9 cellular contexts compared by ENCODE assay signal in the genomic region with DNA sequence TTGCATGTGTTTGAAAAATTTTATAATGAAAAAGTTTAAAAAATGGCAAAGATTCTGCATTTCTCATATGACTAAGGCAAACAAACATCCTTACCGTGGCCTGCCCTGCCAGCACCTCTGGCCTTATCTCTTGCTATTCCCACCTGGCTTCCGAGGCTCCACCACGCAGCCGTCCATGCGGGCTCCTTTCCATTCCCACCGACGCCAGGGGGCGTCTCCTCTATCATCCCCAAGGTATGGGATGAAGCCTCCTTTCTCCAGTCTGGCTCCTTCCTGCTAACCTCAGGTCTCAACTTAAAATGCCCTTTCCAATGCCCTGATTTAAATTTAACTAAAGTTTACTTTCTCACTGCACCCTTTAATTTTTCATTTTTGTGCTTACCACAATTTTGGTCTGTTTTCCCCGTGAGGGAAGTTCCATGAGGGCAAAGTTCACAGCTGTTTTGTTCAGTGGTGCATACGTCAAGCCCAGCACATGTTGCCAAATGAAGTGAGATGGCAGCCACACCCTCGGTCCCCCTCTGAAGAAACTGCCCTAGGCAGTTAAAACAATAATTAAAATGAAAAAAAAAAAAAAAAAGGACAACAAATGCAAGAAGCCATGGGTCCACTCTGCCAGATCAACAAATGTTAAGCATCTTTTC. TPM values are rescaled to one million over a fixed set of nuclear protein-coding genes. Genes with fewer than 3 reads are reported as not detected.
A peak's percentile ranks its signal among the peaks of the same experiment; 100 is the strongest.
DNase-seq lines count a peak whose midpoint lies in the region; ATAC-seq and TF ChIP-seq lines count a peak whose summit lies in the region.
"Had no signal": no experiment of that assay in that cellular context is flagged by ENCODE, and none has a peak within 500 bp of the region (broad histone marks: within the 10 kb centered on the region; RNA-seq: fewer than 3 reads in every experiment).

No MANE protein-coding gene starts in this region.

- no peak overlapping the region for H3K4me3 Mint-ChIP-seq in activated CD4-positive, alpha-beta T cell treated with anti-CD3 and anti-CD28 coated beads, Interleukin-2, amount 10 ng/mL, durations not matched to agents 7 days and 5 days

- no peak overlapping the region for H3K27ac Mint-ChIP-seq in activated CD4-positive, alpha-beta T cell treated with anti-CD3 and anti-CD28 coated beads, Interleukin-2, amount 10 ng/mL, durations not matched to agents 7 days and 5 days

- peaks cover 6% of the 10 kb centered on the region for H3K36me3 Mint-ChIP-seq in activated CD4-positive, alpha-beta T cell treated with anti-CD3 and anti-CD28 coated beads, Interleukin-2, amount 10 ng/mL, durations not matched to agents 7 days and 5 days (ENCODE audit: low read depth)

- POLR2A ChIA-PET in activated CD4-positive, alpha-beta T cell treated with anti-CD3 and anti-CD28 coated beads, Interleukin-2, amount 10 ng/mL, durations not matched to agents 7 days and 5 days (lab: Charles Lee), result no interaction called here

- peaks cover 4% of the 10 kb centered on the region for H3K4me1 Mint-ChIP-seq in activated CD4-positive, alpha-beta T cell treated with anti-CD3 and anti-CD28 coated beads, Interleukin-2, amount 10 ng/mL, durations not matched to agents 7 days and 5 days

- TF ChIP-seq POLR2A in adrenal gland (IDR thresholded peaks at IDR 0.05), result no peak

- 11 to 24% (median 14%) methylated on average over 11 of the region's 11 CpGs for WGBS in adrenal gland, 4 donors

- H3K9me3 Mint-ChIP-seq in activated CD4-positive, alpha-beta T cell treated with anti-CD3 and anti-CD28 coated beads, Interleukin-2, amount 10 ng/mL, durations not matched to agents 7 days and 5 days, result peaks cover 18% of the 10 kb centered on the region

- ATAC-seq in left lung, result peak; percentile 84
- ATAC-seq in HG03469 (IDR thresholded peaks at IDR 0.05; ENCODE audit: unreplicated experiment), result no peak
- no peak for ATAC-seq in HG02973 (IDR thresholded peaks at IDR 0.05; ENCODE audit: unreplicated experiment)

- TF ChIP-seq CTCF in adrenal gland (IDR thresholded peaks at IDR 0.05), result peak in 5 of 6 experiments; percentile 22 to 59 (median 53)
- TF ChIP-seq CTCF in left lung (IDR thresholded peaks at IDR 0.05), result peak; percentile 42 to 58
- TF ChIP-seq CTCF in GM20000 (IDR thresholded peaks at IDR 0.05; ENCODE audit: extremely low read depth, missing control alignments), result no peak

- H3K4me1 ChIP-seq in adrenal gland (replicated peaks in 1 of 2), result no peaks in the 10 kb centered on the region
- H3K4me1 ChIP-seq in left lung, result no peaks in the 10 kb centered on the region

- DNase-seq in activated CD4-positive, alpha-beta T cell treated with anti-CD3 and anti-CD28 coated beads, Interleukin-2, amount 10 ng/mL, durations not matched to agents 7 days and 5 days, result peak; percentile 15
- no peak for DNase-seq in activated CD4-positive, alpha-beta T cell treated with anti-CD3 and anti-CD28 coated beads for 1 hour
- peak; percentile 67 for DNase-seq in NCI-H2227 (lab: John Stamatoyannopoulos, UW; ENCODE audit: unreplicated experiment)
- peak; percentile 36 to 77 (median 52) for DNase-seq in adrenal gland
- peak in 1 of 2 donors; percentile 84 for DNase-seq in left lung
- no peak for DNase-seq in GM20000 (ENCODE audit: low spot score)
- DNase-seq: DND-41 had no signal

- no peaks in the 10 kb centered on the region for H3K36me3 ChIP-seq in adrenal gland (replicated peaks in 1 of 2)
- no peaks in the 10 kb centered on the region for H3K36me3 ChIP-seq in left lung

- H3K9me3 ChIP-seq in adrenal gland (replicated peaks in 1 of 3), result no peaks in the 10 kb centered on the region
- H3K9me3 ChIP-seq in left lung, result peaks cover 0 to 13% of the 10 kb centered on the region in 2 donors

- H3K27ac ChIP-seq in adrenal gland (no peak overlapping the region), left lung (no peak overlapping the region)

- no peaks in the 10 kb centered on the region for H3K27me3 ChIP-seq in adrenal gland
- H3K27me3 ChIP-seq in left lung, result no peaks in the 10 kb centered on the region

- CTCF ChIA-PET in activated CD4-positive, alpha-beta T cell treated with anti-CD3 and anti-CD28 coated beads, Interleukin-2, amount 10 ng/mL, durations not matched to agents 7 days and 5 days (lab: Charles Lee), result no interaction called here

- intact Hi-C loops in adrenal gland (cut with DNase I) (no loop called here), left lung (cut with DNase I) (no loop called here)

- peaks cover 19% of the 10 kb centered on the region for H3K27me3 Mint-ChIP-seq in activated CD4-positive, alpha-beta T cell treated with anti-CD3 and anti-CD28 coated beads, Interleukin-2, amount 10 ng/mL, durations not matched to agents 7 days and 5 days

- H3K4me3 ChIP-seq in adrenal gland, result no peak overlapping the region
- H3K4me3 ChIP-seq in left lung, result no peak overlapping the region

RNA-seq across cellular contexts. Expression of a gene that starts 13.3 kb away (rescaled TPM):
- 10 to 100 TPM; 10.5 to 11.9 TPM for total RNA-seq in activated CD4-positive, alpha-beta T cell treated with anti-CD3 and anti-CD28 coated beads, Interleukin-2, amount 10 ng/mL, durations not matched to agents 7 days and 5 days
- total RNA-seq in adrenal gland (1 to 10 TPM in 3 of 8 donors, under 1 TPM in 5; 0.52 to 2.1 (median 0.90) TPM), left lung (1 to 10 TPM; 6.3 to 7.3 TPM)
- under 1 TPM; 0.27 to 0.88 (median 0.48) TPM for polyA plus RNA-seq in adrenal gland

Comparison
In these comparisons a context has a peak if more than half of its experiments do, and no peak if none do; other contexts are left out.
1. DNase-seq: peak in activated CD4-positive, alpha-beta T cell treated with anti-CD3 and anti-CD28 coated beads, Interleukin-2, amount 10 ng/mL, durations not matched to agents 7 days and 5 days (single experiment), NCI-H2227 (single experiment) and adrenal gland (7 of 7); none in activated CD4-positive, alpha-beta T cell treated with anti-CD3 and anti-CD28 coated beads for 1 hour (single experiment) and GM20000 (single experiment).